In genomic region chr9:135476561-135476960, GRCh38 we compare ENCODE assay signal across 17 cellular contexts. TPM values are rescaled to one million over a fixed set of nuclear protein-coding genes. Genes with fewer than 3 reads are reported as not detected.
DNase-seq lines count a peak whose midpoint lies in the region; ATAC-seq and TF ChIP-seq lines count a peak whose summit lies in the region.
"Had no signal": no experiment of that assay in that cellular context is flagged by ENCODE, and none has a peak within 500 bp of the region (broad histone marks: within the 10 kb centered on the region; RNA-seq: fewer than 3 reads in every experiment).

No MANE protein-coding gene starts in this region.

- peaks cover 5 to 6% of the 10 kb centered on the region in 2 donors for H3K4me1 ChIP-seq in breast epithelium
- H3K4me1 ChIP-seq in left lung: peaks cover 10 to 19% of the 10 kb centered on the region in 2 donors
- H3K4me1 ChIP-seq in ascending aorta: peaks cover 0 to 9% of the 10 kb centered on the region in 2 donors
- H3K4me1 ChIP-seq in GM23338 (ENCODE audit: insufficient read depth): peaks cover 5% of the 10 kb centered on the region; the same call in 1 of the 2 replicates

- H3K4me3 Mint-ChIP-seq in MCF 10A (ENCODE audit: unreplicated experiment) (no peak overlapping the region), neural crest cell (peak overlapping the region; percentile 72), GM23338 (no peak overlapping the region)
- H3K4me3 Mint-ChIP-seq: IgD-negative memory B cell had no signal

- H3K9me3 ChIP-seq in breast epithelium (no peaks in the 10 kb centered on the region), left lung (no peaks in the 10 kb centered on the region), ascending aorta (no peaks in the 10 kb centered on the region)

- no peaks in the 10 kb centered on the region for H3K36me3 ChIP-seq in breast epithelium
- no peaks in the 10 kb centered on the region for H3K36me3 ChIP-seq in left lung
- no peaks in the 10 kb centered on the region for H3K36me3 ChIP-seq in ascending aorta
- no peaks in the 10 kb centered on the region for H3K36me3 ChIP-seq in GM23338 (ENCODE audit: insufficient read depth)

- no peak overlapping the region for H3K4me3 ChIP-seq in breast epithelium
- H3K4me3 ChIP-seq in left lung: no peak overlapping the region
- H3K4me3 ChIP-seq in ascending aorta: no peak overlapping the region
- no peak overlapping the region for H3K4me3 ChIP-seq in GM23338

- no peak for TF ChIP-seq CTCF in MCF 10A (IDR thresholded peaks at IDR 0.05; ENCODE audit: unreplicated experiment)
- TF ChIP-seq CTCF in breast epithelium (IDR thresholded peaks at IDR 0.05): no peak
- no peak for TF ChIP-seq CTCF in left lung (IDR thresholded peaks at IDR 0.05)
- TF ChIP-seq CTCF in neural crest cell (conservative IDR thresholded peaks at IDR 0.05): no peak
- TF ChIP-seq CTCF in ascending aorta (IDR thresholded peaks at IDR 0.05): no peak
- no peak for TF ChIP-seq CTCF in GM23338 (conservative IDR thresholded peaks at IDR 0.05; ENCODE audit: low read depth in 2 of 2)

- DNase-seq in MCF 10A (ENCODE audit: unreplicated experiment): no peak
- DNase-seq in breast epithelium (ENCODE audit: low spot score in 2 of 2): no peak
- DNase-seq in left lung: peak in 1 of 2 donors; percentile 73
- no peak for DNase-seq in neural crest cell (ENCODE audit: low read depth, low spot score)
- no peak for DNase-seq in NCI-H1092 treated with DMSO at 0.1 percent for 48 hours (lab: John Stamatoyannopoulos, UW)
- no peak for DNase-seq in ascending aorta (ENCODE audit: low spot score in 2 of 2)
- DNase-seq in NCI-H526 (lab: John Stamatoyannopoulos, UW): no peak
- no peak for DNase-seq in GM23338 (ENCODE audit: low spot score)
- DNase-seq: CD8-positive, alpha-beta memory T cell; DMS53; GF-D8 had no signal

- POLR2A ChIA-PET in MCF 10A (lab: Yijun Ruan, JAX): interaction anchor here (0.7 to 1.4 kb wide), 3 partner anchors 22 to 996 kb away, joined by 3 read pairs; no protein-coding TSS in a partner anchor

- H3K79me2 ChIP-seq in GM23338 (replicated peaks; ENCODE audit: insufficient read depth): peaks cover 17% of the 10 kb centered on the region

- no peaks in the 10 kb centered on the region for H3K4me1 Mint-ChIP-seq in MCF 10A (ENCODE audit: insufficient read depth, unreplicated experiment)
- peaks cover 26% of the 10 kb centered on the region for H3K4me1 Mint-ChIP-seq in neural crest cell
- peaks cover 15% of the 10 kb centered on the region for H3K4me1 Mint-ChIP-seq in GM23338

- ATAC-seq in left lung: no peak
- no peak for ATAC-seq in GM23338

- H3K27ac Mint-ChIP-seq in MCF 10A (ENCODE audit: low read depth, unreplicated experiment) (peak overlapping the region; percentile 7), neural crest cell (ENCODE audit: unreplicated experiment) (no peak overlapping the region), GM23338 (no peak overlapping the region)
- H3K27ac Mint-ChIP-seq: CD14-positive monocyte, IgD-negative memory B cell had no signal

- H3K27me3 Mint-ChIP-seq in MCF 10A (ENCODE audit: insufficient read depth, unreplicated experiment) (no peaks in the 10 kb centered on the region), neural crest cell (ENCODE audit: low read depth) (no peaks in the 10 kb centered on the region), GM23338 (ENCODE audit: insufficient read depth, low read depth, poor library complexity) (peaks cover 13% of the 10 kb centered on the region)

- peaks cover 7% of the 10 kb centered on the region; the same call in 1 of the 2 replicates for H4K20me1 ChIP-seq in GM23338 (replicated peaks; ENCODE audit: insufficient read depth)

- peaks cover 12% of the 10 kb centered on the region; the same call in 1 of the 2 replicates for H3F3A ChIP-seq in GM23338 (replicated peaks; ENCODE audit: low read depth)

- no peaks in the 10 kb centered on the region for H3K9me2 ChIP-seq in GM23338 (ENCODE audit: insufficient read depth)

- no peaks in the 10 kb centered on the region for H3K9me3 Mint-ChIP-seq in MCF 10A (ENCODE audit: unreplicated experiment)
- no peaks in the 10 kb centered on the region for H3K9me3 Mint-ChIP-seq in neural crest cell
- H3K9me3 Mint-ChIP-seq in GM23338: no peaks in the 10 kb centered on the region
- H3K9me3 Mint-ChIP-seq: CD14-positive monocyte; CD8-positive, alpha-beta memory T cell; IgD-negative memory B cell had no signal

- no peaks in the 10 kb centered on the region for H3K36me3 Mint-ChIP-seq in MCF 10A (ENCODE audit: insufficient read depth, unreplicated experiment)
- H3K36me3 Mint-ChIP-seq in neural crest cell (ENCODE audit: low read depth): no peaks in the 10 kb centered on the region
- H3K36me3 Mint-ChIP-seq in GM23338 (ENCODE audit: low read depth): no peaks in the 10 kb centered on the region
- H3K36me3 Mint-ChIP-seq: CD14-positive monocyte had no signal

- no TSS peak for BruUV-seq in MCF 10A (replicated peaks; lab: Mats Ljungman, UMichigan)

- no peak for TF ChIP-seq POLR2A in breast epithelium (IDR thresholded peaks at IDR 0.05)

- H3K27me3 ChIP-seq in breast epithelium (no peaks in the 10 kb centered on the region), left lung (peaks cover 0 to 37% of the 10 kb centered on the region in 2 donors), ascending aorta (no peaks in the 10 kb centered on the region), GM23338 (ENCODE audit: insufficient read depth) (no peaks in the 10 kb centered on the region)

- intact Hi-C loops in MCF 10A (cut with micrococcal nuclease): no loop called here
- intact Hi-C loops in breast epithelium (cut with DNase I; ENCODE audit: low total_unique reads): no loop called here
- intact Hi-C loops in left lung (cut with DNase I): no loop called here
- intact Hi-C loops in ascending aorta (cut with DNase I): no loop called here

- CTCF ChIA-PET in MCF 10A (lab: Yijun Ruan, JAX): interaction anchor here (0.8 to 1.0 kb wide), 2 partner anchors 9 to 54 kb away, joined by 4 to 5 read pairs; no protein-coding TSS in a partner anchor

- no peak overlapping the region for H2AFZ ChIP-seq in GM23338

- H3K4me2 ChIP-seq in GM23338: no peak overlapping the region

- H3K27ac ChIP-seq in breast epithelium (no peak overlapping the region), left lung (peak overlapping the region; percentile 35 to 48), ascending aorta (no peak overlapping the region), GM23338 (ENCODE audit: low read depth) (no peak overlapping the region)
- H3K27ac ChIP-seq: 22Rv1 had no signal

TF ChIP-seq in GM23338, 12 proteins besides CTCF, POLR2A, EP300 and RAD21:
- TF ChIP-seq NANOG (IDR thresholded peaks at IDR 0.05; ENCODE audit: borderline replicate concordance) (no peak), EZH2phosphoT487 (IDR thresholded peaks at IDR 0.05; ENCODE audit: unreplicated experiment) (no peak), POLR2AphosphoS5 (IDR thresholded peaks at IDR 0.05; ENCODE audit: low read depth) (no peak), JUNB (IDR thresholded peaks at IDR 0.05; ENCODE audit: unreplicated experiment) (no peak), STAT1 (IDR thresholded peaks at IDR 0.05; ENCODE audit: unreplicated experiment) (no peak), CREB1 (CRISPR knock-in tag; IDR thresholded peaks at IDR 0.05; ENCODE audit: low read depth) (no peak)

RNA-seq across cellular contexts. Expression of gene PPP1R26, which starts 3.0 kb away (rescaled TPM):
- total RNA-seq in MCF 10A (2022) (19.1 and 21.7 TPM in 2 replicates), breast epithelium (10 to 100 TPM; 13.9 to 18.1 (median 15.1) TPM), left lung (10 to 100 TPM; 18.1 to 20.7 TPM), neural crest cell (27.5 and 32.4 TPM in 2 replicates), ascending aorta (25.5 TPM)
- total RNA-seq in GM23338 (2014; rRNA removed; shearing (Covaris generic)): 44.4 and 49.8 TPM in 2 replicates
- polyA plus RNA-seq in GM23338 (2016; fragmentation: Nextera tagmentation; extraction: Ambion mirVana): 10.7 and 11.4 TPM in 2 replicates

RNA-seq across cellular contexts. Expression of gene MRPS2, which starts 23.9 kb away (rescaled TPM):
- total RNA-seq in MCF 10A (2022) (35.4 and 45.8 TPM in 2 replicates), breast epithelium (10 to 100 TPM; 35.4 to 39.8 (median 36.7) TPM), left lung (10 to 100 TPM; 21.9 to 25.8 TPM), neural crest cell (59.8 and 60.6 TPM in 2 replicates), ascending aorta (57.3 TPM)
- 96.5 and 116 TPM in 2 replicates for total RNA-seq in GM23338 (2014; rRNA removed; shearing (Covaris generic))
- polyA plus RNA-seq in GM23338 (2016; fragmentation: Nextera tagmentation; extraction: Ambion mirVana): 83.2 and 86.6 TPM in 2 replicates

RNA-seq across cellular contexts. Expression of gene LCN1, which starts 44.7 kb away (rescaled TPM):
- total RNA-seq in MCF 10A (2022) (not detected in 2 replicates), breast epithelium (not detected), left lung (not detected), neural crest cell (not detected in 2 replicates), ascending aorta (not detected)
- not detected in 2 replicates for total RNA-seq in GM23338 (2014; rRNA removed; shearing (Covaris generic))
- 0.27 TPM in 1 of 2 replicates, not detected in the other for polyA plus RNA-seq in GM23338 (2016; fragmentation: Nextera tagmentation; extraction: Ambion mirVana)
- total RNA-seq: A673; CD8-positive, alpha-beta memory T cell; HT-29 had no signal
- polyA plus RNA-seq: BJ; CD14-positive monocyte; CD8-positive, alpha-beta memory T cell; IgD-negative memory B cell had no signal

Comparison
In these comparisons a context has a peak if more than half of its experiments do, and no peak if none do; other contexts are left out.
1. H3K27ac ChIP-seq: peak in left lung (2 of 2); none in breast epithelium (0 of 2), ascending aorta (0 of 2) and GM23338 (single experiment).